Comparison of ENCODE assay signal across 9 cellular contexts in the genomic region with DNA sequence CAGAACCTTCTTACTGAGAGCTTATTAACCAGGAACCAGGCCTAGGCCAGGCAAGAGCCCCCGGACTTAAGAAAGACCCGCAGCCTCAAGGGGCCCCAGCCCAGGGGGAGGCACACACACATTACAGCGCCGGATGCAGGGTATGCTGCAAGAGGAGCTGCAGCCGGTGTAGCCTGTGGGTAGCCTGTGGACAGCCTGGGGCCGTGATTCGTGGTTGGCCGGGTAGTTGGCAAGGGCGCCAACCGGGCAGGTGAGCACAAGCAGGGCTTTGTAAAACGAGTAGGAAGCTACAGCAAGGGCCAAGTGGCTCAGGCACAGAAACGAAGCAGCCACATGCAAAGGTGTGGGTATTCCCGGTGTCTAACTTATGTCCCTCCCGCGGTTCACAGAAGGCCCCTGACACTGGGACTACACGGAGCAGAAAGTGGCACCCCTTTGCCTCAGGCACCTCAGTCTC. TPM values are rescaled to one million over a fixed set of nuclear protein-coding genes. Genes with fewer than 3 reads are reported as not detected.
A peak's percentile ranks its signal among the peaks of the same experiment; 100 is the strongest.
DNase-seq lines count a peak whose midpoint lies in the region; ATAC-seq and TF ChIP-seq lines count a peak whose summit lies in the region.
"Had no signal": no experiment of that assay in that cellular context is flagged by ENCODE, and none has a peak within 500 bp of the region (broad histone marks: within the 10 kb centered on the region; RNA-seq: fewer than 3 reads in every experiment).

No MANE protein-coding gene starts in this region.

- peaks cover 3 to 74% (median 49%) of the 10 kb centered on the region in 11 experiments; a peak in 20 of 22 replicates for H3K36me3 ChIP-seq in BLaER1 treated with 17β-estradiol and CSF1 and Interleukin-3, amounts not matched to agents 10 nM and 100 nM
- peaks cover 0 to 8% of the 10 kb centered on the region in 2 donors for H3K36me3 ChIP-seq in lung (ENCODE audit: control insufficient read depth in 2 of 2, insufficient read depth in 2 of 2, low read length in 2 of 2)

- H4K20me1 ChIP-seq in BLaER1 treated with 17β-estradiol and CSF1 and Interleukin-3, amounts not matched to agents 10 nM and 100 nM: peaks cover 38 to 98% (median 66%) of the 10 kb centered on the region in 11 experiments

- peaks cover 47 to 59% (median 53%) of the 10 kb centered on the region in 11 experiments for H3K27me3 ChIP-seq in BLaER1 treated with 17β-estradiol and CSF1 and Interleukin-3, amounts not matched to agents 10 nM and 100 nM
- no peaks in the 10 kb centered on the region for H3K27me3 ChIP-seq in lung (ENCODE audit: control insufficient read depth, insufficient read depth)

- H3K4me1 ChIP-seq in BLaER1 treated with 17β-estradiol and CSF1 and Interleukin-3, amounts not matched to agents 10 nM and 100 nM: peaks cover 18 to 37% (median 33%) of the 10 kb centered on the region in 10 experiments
- peaks cover 3 to 10% of the 10 kb centered on the region in 2 donors for H3K4me1 ChIP-seq in lung (ENCODE audit: control insufficient read depth in 2 of 2, insufficient read depth in 2 of 2, low read length in 2 of 2)

- peak overlapping the region in 9 of 11 experiments; percentile 40 to 76 (median 66); a peak in 14 of 22 replicates for H3K9ac ChIP-seq in BLaER1 treated with 17β-estradiol and CSF1 and Interleukin-3, amounts not matched to agents 10 nM and 100 nM

- peak overlapping the region; percentile 65 to 91 (median 81) for H3K4me2 ChIP-seq in BLaER1 treated with 17β-estradiol and CSF1 and Interleukin-3, amounts not matched to agents 10 nM and 100 nM

- TF ChIP-seq CTCF in lung (IDR thresholded peaks at IDR 0.05; ENCODE audit: control extremely low read depth, extremely low read depth) (no peak), mesothelial cell of epicardium (IDR thresholded peaks at IDR 0.05; ENCODE audit: unreplicated experiment) (no peak)

- H3K4me1 Mint-ChIP-seq in mesothelial cell of epicardium: peaks cover 6% of the 10 kb centered on the region

- DNase-seq in lung (ENCODE audit: low spot score) (no peak), mesothelial cell of epicardium (ENCODE audit: low spot score in 2 of 2, unreplicated experiment in 2 of 2) (no peak)

- peak overlapping the region in 9 of 10 experiments; percentile 41 to 66 (median 52); a peak in 14 of 20 replicates for H3K4me3 ChIP-seq in BLaER1 treated with 17β-estradiol and CSF1 and Interleukin-3, amounts not matched to agents 10 nM and 100 nM
- peak overlapping the region; percentile 61 for H3K4me3 ChIP-seq in lung

- H3K36me3 Mint-ChIP-seq in mesothelial cell of epicardium: peaks cover 8% of the 10 kb centered on the region

- no peak overlapping the region for H3K27ac Mint-ChIP-seq in mesothelial cell of epicardium

- H3K27me3 Mint-ChIP-seq in mesothelial cell of epicardium (ENCODE audit: low read depth): no peaks in the 10 kb centered on the region

- ATAC-seq in GM19035 (IDR thresholded peaks at IDR 0.05; ENCODE audit: unreplicated experiment) (peak; percentile 31), HG03521 (IDR thresholded peaks at IDR 0.05; ENCODE audit: unreplicated experiment) (peak; percentile 7), lung (ENCODE audit: insufficient read depth, low FRiP score) (peak; percentile 15), HG03025 (IDR thresholded peaks at IDR 0.05; ENCODE audit: low FRiP score, unreplicated experiment) (no peak), HG03159 (IDR thresholded peaks at IDR 0.05; ENCODE audit: unreplicated experiment) (no peak)

- no peaks in the 10 kb centered on the region for H3K9me3 Mint-ChIP-seq in mesothelial cell of epicardium

- H3K9me3 ChIP-seq in BLaER1 treated with 17β-estradiol and CSF1 and Interleukin-3, amounts not matched to agents 10 nM and 100 nM (replicated peaks in 1 of 11): peaks cover 0 to 9% (median 3%) of the 10 kb centered on the region in 11 experiments; a peak in 10 of 22 replicates
- no peaks in the 10 kb centered on the region for H3K9me3 ChIP-seq in lung (ENCODE audit: control insufficient read depth in 2 of 2, insufficient read depth in 1 of 2, low read length in 1 of 2)

- no peak overlapping the region for H3K4me3 Mint-ChIP-seq in mesothelial cell of epicardium

- 32 to 44% methylated on average over 16 of the region's 16 CpGs for WGBS in lung, 2 donors

- peak overlapping the region in 6 of 11 experiments; percentile 33 to 67 (median 54); a peak in 9 of 22 replicates for H3K27ac ChIP-seq in BLaER1 treated with 17β-estradiol and CSF1 and Interleukin-3, amounts not matched to agents 10 nM and 100 nM
- peak overlapping the region; percentile 60 for H3K27ac ChIP-seq in angular gyrus (ENCODE audit: low read depth, low read length)
- H3K27ac ChIP-seq in lung (ENCODE audit: low read depth in 1 of 2, low read length in 1 of 2): no peak overlapping the region
- H3K27ac ChIP-seq: HL-60 had no signal

RNA-seq across cellular contexts. Expression of gene KIAA1614, which starts 40.6 kb away (rescaled TPM):
- total RNA-seq in lung (1 to 10 TPM; 6.2 to 6.4 TPM), mesothelial cell of epicardium (5.4 to 7.4 TPM (median 7.3 TPM) in 3 replicates)
- polyA plus RNA-seq in lung: 1 to 10 TPM; 2.1 to 2.8 TPM

Comparison
In these comparisons a context has a peak if more than half of its experiments do, and no peak if none do; other contexts are left out.
1. H3K27ac ChIP-seq: peak in BLaER1 treated with 17β-estradiol and CSF1 and Interleukin-3, amounts not matched to agents 10 nM and 100 nM (6 of 11) and angular gyrus (single experiment); none in lung (0 of 2).
2. ATAC-seq: peak in GM19035 (single experiment), HG03521 (single experiment) and lung (single experiment); none in HG03025 (single experiment) and HG03159 (single experiment).